Comparison of ENCODE assay signal across 1 cellular context in genomic region chr9:96493757-96494156, GRCh38.
TF ChIP-seq lines count a peak whose summit lies in the region.

No MANE protein-coding gene starts in this region.

TF ChIP-seq in IMR-90, 13 proteins besides CTCF, POLR2A, EP300 and RAD21 (continued from another document):
- TF ChIP-seq ELK1 (IDR thresholded peaks at IDR 0.05; ENCODE audit: borderline replicate concordance, low read depth, low read length) (no peak), MAZ (IDR thresholded peaks at IDR 0.05; ENCODE audit: borderline replicate concordance, low read depth, low read length) (no peak), NFE2L2 (IDR thresholded peaks at IDR 0.05; ENCODE audit: low read depth, low read length) (no peak), CHD1 (IDR thresholded peaks at IDR 0.05; ENCODE audit: low read depth, low read length) (no peak), USF2 (IDR thresholded peaks at IDR 0.05; ENCODE audit: low read depth, low read length) (no peak), CEBPB (IDR thresholded peaks at IDR 0.05; ENCODE audit: low read depth, low read length) (no peak), RCOR1 (IDR thresholded peaks at IDR 0.05; ENCODE audit: insufficient replicate concordance, low read length) (no peak)
